18 cellular contexts compared by ENCODE assay signal in the genomic region with DNA sequence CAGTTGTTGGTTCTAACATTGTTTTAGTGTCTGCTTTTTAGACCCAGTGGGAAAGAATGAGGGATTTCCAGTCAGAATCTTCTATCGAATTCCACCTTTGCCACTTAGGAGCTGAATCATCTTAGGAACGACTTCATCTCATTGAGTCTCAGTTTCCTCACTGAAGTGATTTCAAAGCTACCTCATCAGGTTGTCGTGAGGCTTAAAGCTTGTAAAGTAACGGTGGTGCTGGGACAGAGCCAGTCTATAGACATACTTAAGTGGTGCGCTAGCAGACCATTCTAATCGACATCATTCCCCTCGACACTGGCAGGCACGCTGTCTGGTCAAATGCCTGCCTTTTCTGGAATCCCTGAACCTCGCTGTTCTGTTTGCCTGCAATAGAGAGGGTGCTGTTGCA.
"Had no signal": no experiment of that assay in that cellular context is flagged by ENCODE, and none has a peak within 500 bp of the region (broad histone marks: within the 10 kb centered on the region; RNA-seq: fewer than 3 reads in every experiment).

No MANE protein-coding gene starts in this region.

- H2AFZ ChIP-seq: neural progenitor cell, parathyroid adenoma had no signal

- DNase-seq: dorsolateral prefrontal cortex; effector CD4-positive, alpha-beta T cell; head of caudate nucleus; kidney; mesendoderm; naive B cell; sigmoid colon; spleen; stimulated activated naive B cell treated with anti-CD40 and anti-IgM and Interleukin-4, amounts not matched to agents 10 μg/mL and 1 μg/mL and 100 μg/mL, for 72 hours; thyroid gland had no signal

- H3K27ac ChIP-seq: neural progenitor cell, parathyroid adenoma, thyroid gland had no signal

- H3K4me3 Mint-ChIP-seq: nephron; neural progenitor cell; stimulated activated naive B cell treated with anti-CD40 and anti-IgM and Interleukin-4, amounts not matched to agents 10 μg/mL and 1 μg/mL and 100 μg/mL, for 72 hours; stimulated activated naive CD8-positive, alpha-beta T cell treated with anti-CD3 and anti-CD28 coated beads, Interleukin-15, Interleukin-2, amounts not matched to agents 100 ng/mL and 50 ng/mL, for 24 hours; type B pancreatic cell had no signal

- H3K9me3 Mint-ChIP-seq: naive B cell; nephron; stimulated activated naive B cell treated with anti-CD40 and anti-IgM and Interleukin-4, amounts not matched to agents 10 μg/mL and 1 μg/mL and 100 μg/mL, for 72 hours; stimulated activated naive CD8-positive, alpha-beta T cell treated with anti-CD3 and anti-CD28 coated beads, Interleukin-15, Interleukin-2, amounts not matched to agents 100 ng/mL and 50 ng/mL, for 24 hours had no signal

- H3K27me3 Mint-ChIP-seq: stimulated activated naive B cell treated with anti-CD40 and anti-IgM and Interleukin-4, amounts not matched to agents 10 μg/mL and 1 μg/mL and 100 μg/mL, for 72 hours; type B pancreatic cell had no signal

- H3K9ac ChIP-seq: neural progenitor cell, parathyroid adenoma had no signal

- H3K36me3 ChIP-seq: gastrocnemius medialis, neural progenitor cell, sigmoid colon, spleen, thyroid gland had no signal

- ATAC-seq: stimulated activated naive B cell treated with anti-CD40 and anti-IgM and Interleukin-4, amounts not matched to agents 10 μg/mL and 1 μg/mL and 100 μg/mL, for 72 hours had no signal

- H3K27me3 ChIP-seq: dorsolateral prefrontal cortex, gastrocnemius medialis, neural progenitor cell, sigmoid colon, spleen, thyroid gland had no signal

- H3K36me3 Mint-ChIP-seq: naive B cell; neural progenitor cell; stimulated activated naive B cell treated with anti-CD40 and anti-IgM and Interleukin-4, amounts not matched to agents 10 μg/mL and 1 μg/mL and 100 μg/mL, for 72 hours; type B pancreatic cell had no signal

- H3K4me1 Mint-ChIP-seq: naive B cell; stimulated activated naive B cell treated with anti-CD40 and anti-IgM and Interleukin-4, amounts not matched to agents 10 μg/mL and 1 μg/mL and 100 μg/mL, for 72 hours had no signal

- H3K4me1 ChIP-seq: neural progenitor cell, parathyroid adenoma, thyroid gland had no signal

- FAIRE-seq: colon, kidney had no signal

- H3K4me2 ChIP-seq: neural progenitor cell had no signal

- H3K79me2 ChIP-seq: parathyroid adenoma had no signal

- H3K9me3 ChIP-seq: gastrocnemius medialis, sigmoid colon, spleen, thyroid gland had no signal

- H3K27ac Mint-ChIP-seq: neural progenitor cell; stimulated activated naive B cell treated with anti-CD40 and anti-IgM and Interleukin-4, amounts not matched to agents 10 μg/mL and 1 μg/mL and 100 μg/mL, for 72 hours; stimulated activated naive CD8-positive, alpha-beta T cell treated with anti-CD3 and anti-CD28 coated beads, Interleukin-15, Interleukin-2, amounts not matched to agents 100 ng/mL and 50 ng/mL, for 24 hours; type B pancreatic cell had no signal

- H3K4me3 ChIP-seq: dorsolateral prefrontal cortex, gastrocnemius medialis, neural progenitor cell, sigmoid colon, skin epidermis, spleen, thyroid gland had no signal
